ENCODE assay signal across 1 cellular context in the genomic region with DNA sequence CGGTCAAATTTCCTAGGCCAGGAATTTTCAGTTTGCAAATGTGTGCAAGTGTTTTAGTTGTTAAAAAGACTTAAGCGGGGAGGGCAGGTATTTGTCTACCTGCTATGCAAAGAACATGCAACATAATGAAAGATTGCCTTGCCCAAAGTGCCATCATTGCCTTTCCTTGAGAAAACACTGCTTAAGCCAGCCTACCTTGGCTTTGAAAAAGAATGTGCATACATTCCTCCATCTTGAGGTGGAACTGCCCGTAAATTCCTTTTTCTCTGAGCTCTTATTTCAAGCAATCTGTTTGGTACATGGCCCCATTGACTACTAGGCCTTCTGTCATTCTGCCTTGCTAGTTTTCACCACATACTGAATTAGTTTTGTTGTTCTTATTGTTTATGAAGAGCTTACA.
TF ChIP-seq lines count a peak whose summit lies in the region.

No MANE protein-coding gene starts in this region.

TF ChIP-seq in K562, 482 proteins besides CTCF, POLR2A, EP300 and RAD21:
- TF ChIP-seq HOXB6 (CRISPR knock-in tag; IDR thresholded peaks at IDR 0.05; ENCODE audit: borderline replicate concordance) = no peak
- TF ChIP-seq ERF (CRISPR knock-in tag; IDR thresholded peaks at IDR 0.05) = no peak
- TF ChIP-seq MTA2 (IDR thresholded peaks at IDR 0.05; ENCODE audit: low read depth) = no peak
- no peak for TF ChIP-seq SRSF9 (IDR thresholded peaks at IDR 0.05; ENCODE audit: borderline replicate concordance, low read depth, low read length)
- no peak for TF ChIP-seq E2F3 (CRISPR knock-in tag; IDR thresholded peaks at IDR 0.05)
- TF ChIP-seq, protein P1, sequence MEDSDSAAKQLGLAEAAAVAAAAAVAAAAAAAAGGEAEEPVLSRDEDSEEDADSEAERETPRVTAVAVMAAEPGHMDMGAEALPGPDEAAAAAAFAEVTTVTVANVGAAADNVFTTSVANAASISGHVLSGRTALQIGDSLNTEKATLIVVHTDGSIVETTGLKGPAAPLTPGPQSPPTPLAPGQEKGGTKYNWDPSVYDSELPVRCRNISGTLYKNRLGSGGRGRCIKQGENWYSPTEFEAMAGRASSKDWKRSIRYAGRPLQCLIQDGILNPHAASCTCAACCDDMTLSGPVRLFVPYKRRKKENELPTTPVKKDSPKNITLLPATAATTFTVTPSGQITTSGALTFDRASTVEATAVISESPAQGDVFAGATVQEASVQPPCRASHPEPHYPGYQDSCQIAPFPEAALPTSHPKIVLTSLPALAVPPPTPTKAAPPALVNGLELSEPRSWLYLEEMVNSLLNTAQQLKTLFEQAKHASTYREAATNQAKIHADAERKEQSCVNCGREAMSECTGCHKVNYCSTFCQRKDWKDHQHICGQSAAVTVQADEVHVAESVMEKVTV (CRISPR knock-in tag; IDR thresholded peaks at IDR 0.05) = no peak
- TF ChIP-seq SRSF3 (IDR thresholded peaks at IDR 0.05; ENCODE audit: insufficient read depth, low read length) = no peak
- TF ChIP-seq ZNF445 (CRISPR knock-in tag; IDR thresholded peaks at IDR 0.05; ENCODE audit: low read depth) = no peak
- TF ChIP-seq, protein P2, sequence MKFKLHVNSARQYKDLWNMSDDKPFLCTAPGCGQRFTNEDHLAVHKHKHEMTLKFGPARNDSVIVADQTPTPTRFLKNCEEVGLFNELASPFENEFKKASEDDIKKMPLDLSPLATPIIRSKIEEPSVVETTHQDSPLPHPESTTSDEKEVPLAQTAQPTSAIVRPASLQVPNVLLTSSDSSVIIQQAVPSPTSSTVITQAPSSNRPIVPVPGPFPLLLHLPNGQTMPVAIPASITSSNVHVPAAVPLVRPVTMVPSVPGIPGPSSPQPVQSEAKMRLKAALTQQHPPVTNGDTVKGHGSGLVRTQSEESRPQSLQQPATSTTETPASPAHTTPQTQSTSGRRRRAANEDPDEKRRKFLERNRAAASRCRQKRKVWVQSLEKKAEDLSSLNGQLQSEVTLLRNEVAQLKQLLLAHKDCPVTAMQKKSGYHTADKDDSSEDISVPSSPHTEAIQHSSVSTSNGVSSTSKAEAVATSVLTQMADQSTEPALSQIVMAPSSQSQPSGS (CRISPR knock-in tag; IDR thresholded peaks at IDR 0.05) = no peak
- no peak for TF ChIP-seq RBM15 (IDR thresholded peaks at IDR 0.05; ENCODE audit: insufficient read depth, low read length)
- no peak for TF ChIP-seq KDM4B (IDR thresholded peaks at IDR 0.05; ENCODE audit: borderline replicate concordance in 2 of 2, low read depth in 1 of 2)
- TF ChIP-seq, protein P3, sequence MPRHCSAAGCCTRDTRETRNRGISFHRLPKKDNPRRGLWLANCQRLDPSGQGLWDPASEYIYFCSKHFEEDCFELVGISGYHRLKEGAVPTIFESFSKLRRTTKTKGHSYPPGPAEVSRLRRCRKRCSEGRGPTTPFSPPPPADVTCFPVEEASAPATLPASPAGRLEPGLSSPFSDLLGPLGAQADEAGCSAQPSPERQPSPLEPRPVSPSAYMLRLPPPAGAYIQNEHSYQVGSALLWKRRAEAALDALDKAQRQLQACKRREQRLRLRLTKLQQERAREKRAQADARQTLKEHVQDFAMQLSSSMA (CRISPR knock-in tag; IDR thresholded peaks at IDR 0.05) = no peak
